Comparison of ENCODE assay signal across 8 cellular contexts in genomic region chr2:207619764-207620203, GRCh38. TPM values are rescaled to one million over a fixed set of nuclear protein-coding genes. Genes with fewer than 3 reads are reported as not detected.
DNase-seq lines count a peak whose midpoint lies in the region; ATAC-seq and TF ChIP-seq lines count a peak whose summit lies in the region.

No MANE protein-coding gene starts in this region.

- H3K9me3 Mint-ChIP-seq in activated CD4-positive, alpha-beta memory T cell treated with anti-CD3 and anti-CD28 coated beads, Interleukin-2, amount 10 ng/mL, durations not matched to agents 7 days and 5 days, result no peaks in the 10 kb centered on the region

- H3F3A ChIP-seq in GM23248 (ENCODE audit: insufficient read depth), result peaks cover 27% of the 10 kb centered on the region

- peak overlapping the region in 3 of 10 experiments; percentile 4 to 28 (median 6); a peak in 3 of 20 replicates for H3K4me3 ChIP-seq in BLaER1 treated with 17β-estradiol and CSF1 and Interleukin-3, amounts not matched to agents 10 nM and 100 nM
- H3K4me3 ChIP-seq in GM23248, result no peak overlapping the region
- H3K4me3 ChIP-seq in SJCRH30, result no peak overlapping the region
- H3K4me3 ChIP-seq in ovary, result no peak overlapping the region

- in situ Hi-C loops in GM23248 (cut with MboI), result no loop called here

- no peak for TF ChIP-seq CTCF in ovary (IDR thresholded peaks at IDR 0.05)

- CTCF ChIA-PET in activated CD4-positive, alpha-beta memory T cell treated with anti-CD3 and anti-CD28 coated beads, Interleukin-2, amount 10 ng/mL, durations not matched to agents 7 days and 5 days (lab: Charles Lee), result no interaction called here

- no peaks in the 10 kb centered on the region for H3K9me2 ChIP-seq in GM23248 (ENCODE audit: insufficient read depth)

- no peak for TF ChIP-seq POLR2A in ovary (IDR thresholded peaks at IDR 0.05)

- H3K36me3 ChIP-seq in BLaER1 treated with 17β-estradiol and CSF1 and Interleukin-3, amounts not matched to agents 10 nM and 100 nM, result peaks cover 30 to 74% (median 61%) of the 10 kb centered on the region in 11 experiments
- H3K36me3 ChIP-seq in GM23248 (ENCODE audit: low read depth) (0 out of 2 replicates have a peak, but pooled peaks cover 2% of the 10 kb centered on the region), SJCRH30 (peaks cover 3% of the 10 kb centered on the region; the same call in 1 of the 2 replicates), ovary (no peaks in the 10 kb centered on the region)

- peak overlapping the region; percentile 43 to 99 (median 86) for H3K4me2 ChIP-seq in BLaER1 treated with 17β-estradiol and CSF1 and Interleukin-3, amounts not matched to agents 10 nM and 100 nM
- no peak overlapping the region for H3K4me2 ChIP-seq in GM23248 (ENCODE audit: unreplicated experiment)

- H3K27ac Mint-ChIP-seq in activated CD4-positive, alpha-beta memory T cell treated with anti-CD3 and anti-CD28 coated beads, Interleukin-2, amount 10 ng/mL, durations not matched to agents 7 days and 5 days, result peak overlapping the region; percentile 68

- H3K4me1 Mint-ChIP-seq in activated CD4-positive, alpha-beta memory T cell treated with anti-CD3 and anti-CD28 coated beads, Interleukin-2, amount 10 ng/mL, durations not matched to agents 7 days and 5 days, result peaks cover 46% of the 10 kb centered on the region

- peak overlapping the region; percentile 63 to 76 (median 71) for H3K27ac ChIP-seq in BLaER1 treated with 17β-estradiol and CSF1 and Interleukin-3, amounts not matched to agents 10 nM and 100 nM
- H3K27ac ChIP-seq in GM23248 (no peak overlapping the region), SJCRH30 (no peak overlapping the region), ovary (no peak overlapping the region)

- H3K9me3 ChIP-seq in BLaER1 treated with 17β-estradiol and CSF1 and Interleukin-3, amounts not matched to agents 10 nM and 100 nM (replicated peaks in 1 of 11), result no peaks in the 10 kb centered on the region
- H3K9me3 ChIP-seq in GM23248 (ENCODE audit: low read depth), result no peaks in the 10 kb centered on the region
- no peaks in the 10 kb centered on the region for H3K9me3 ChIP-seq in SJCRH30 (replicated peaks)
- no peaks in the 10 kb centered on the region for H3K9me3 ChIP-seq in ovary

- no peaks in the 10 kb centered on the region for H3K27me3 ChIP-seq in BLaER1 treated with 17β-estradiol and CSF1 and Interleukin-3, amounts not matched to agents 10 nM and 100 nM
- H3K27me3 ChIP-seq in GM23248 (replicated peaks; ENCODE audit: insufficient read depth), result no peaks in the 10 kb centered on the region
- H3K27me3 ChIP-seq in SJCRH30, result no peaks in the 10 kb centered on the region
- H3K27me3 ChIP-seq in ovary, result no peaks in the 10 kb centered on the region

- intact Hi-C loops in ovary (cut with DNase I), result loop anchor here in 3 of 4 donors (10.0 kb wide), 2 partner anchors 85 to 95 kb away; partner anchors contain the start of gene CREB1 (in 1 of the 3)

- H3K4me3 Mint-ChIP-seq in activated CD4-positive, alpha-beta memory T cell treated with anti-CD3 and anti-CD28 coated beads, Interleukin-2, amount 10 ng/mL, durations not matched to agents 7 days and 5 days, result no peak overlapping the region

- H3K36me3 Mint-ChIP-seq in activated CD4-positive, alpha-beta memory T cell treated with anti-CD3 and anti-CD28 coated beads, Interleukin-2, amount 10 ng/mL, durations not matched to agents 7 days and 5 days (ENCODE audit: low read depth), result peaks cover 51% of the 10 kb centered on the region

- ATAC-seq in GM19455 (IDR thresholded peaks at IDR 0.05; ENCODE audit: unreplicated experiment) (peak; percentile 27), HG03442 (IDR thresholded peaks at IDR 0.05; ENCODE audit: unreplicated experiment) (peak; percentile 39)

- TF ChIP-seq EP300 in ovary (IDR thresholded peaks at IDR 0.05), result no peak

- peaks cover 10% of the 10 kb centered on the region; the same call in 1 of the 2 replicates for H3K79me2 ChIP-seq in GM23248 (ENCODE audit: insufficient read depth)

- H3K4me1 ChIP-seq in BLaER1 treated with 17β-estradiol and CSF1 and Interleukin-3, amounts not matched to agents 10 nM and 100 nM, result peaks cover 52 to 68% (median 57%) of the 10 kb centered on the region in 10 experiments
- H3K4me1 ChIP-seq in GM23248 (ENCODE audit: insufficient read depth) (peaks cover 34% of the 10 kb centered on the region), SJCRH30 (no peaks in the 10 kb centered on the region), ovary (ENCODE audit: insufficient read depth) (peaks cover 9% of the 10 kb centered on the region)

- no peaks in the 10 kb centered on the region; a peak in 1 of 22 replicates for H4K20me1 ChIP-seq in BLaER1 treated with 17β-estradiol and CSF1 and Interleukin-3, amounts not matched to agents 10 nM and 100 nM
- no peaks in the 10 kb centered on the region for H4K20me1 ChIP-seq in GM23248 (ENCODE audit: insufficient read depth)

- H3K27me3 Mint-ChIP-seq in activated CD4-positive, alpha-beta memory T cell treated with anti-CD3 and anti-CD28 coated beads, Interleukin-2, amount 10 ng/mL, durations not matched to agents 7 days and 5 days, result no peaks in the 10 kb centered on the region

- WGBS in GM23248 (ENCODE audit: low coverage in 1 of 2, low lambda C conversion rate in 2 of 2, missing lambda C conversion rate in 2 of 2), 2 experiments, result 63 to 65% methylated on average over 4 of the region's 4 CpGs
- WGBS in ovary, 3 donors, result 72 to 76% (median 74%) methylated on average over 4 of the region's 4 CpGs

- POLR2A ChIA-PET in activated CD4-positive, alpha-beta memory T cell treated with anti-CD3 and anti-CD28 coated beads, Interleukin-2, amount 10 ng/mL, durations not matched to agents 7 days and 5 days (lab: Charles Lee), result interaction anchor here (0.7 to 1.0 kb wide), 2 partner anchors 89 to 90 kb away, joined by 3 read pairs; partner anchors contain the start of gene CREB1

- no peak overlapping the region for H2AFZ ChIP-seq in GM23248

- H3K9ac ChIP-seq in BLaER1 treated with 17β-estradiol and CSF1 and Interleukin-3, amounts not matched to agents 10 nM and 100 nM, result peak overlapping the region; percentile 4 to 71 (median 42); a peak in 16 of 22 replicates
- no peak overlapping the region for H3K9ac ChIP-seq in GM23248

- no peak for DNase-seq in activated CD4-positive, alpha-beta memory T cell treated with anti-CD3 and anti-CD28 coated beads, Interleukin-2, amount 10 ng/mL, durations not matched to agents 7 days and 5 days
- DNase-seq in GM23248 (no peak), SJCRH30 (no peak), NCI-H446 (lab: John Stamatoyannopoulos, UW) (no peak), ovary (no peak)

RNA-seq across cellular contexts. Expression of gene METTL21A, which starts 5.4 kb away (rescaled TPM):
- total RNA-seq in activated CD4-positive, alpha-beta memory T cell treated with anti-CD3 and anti-CD28 coated beads, Interleukin-2, amount 10 ng/mL, durations not matched to agents 7 days and 5 days, result 10 to 100 TPM; 13.6 to 15.7 TPM
- total RNA-seq in GM23248 (2014; rRNA removed; shearing (Covaris generic)), result 22.0 and 23.3 TPM in 2 replicates
- polyA plus RNA-seq in GM23248 (2016; fragmentation: Nextera tagmentation; extraction: Ambion mirVana), result 21.3 and 22.0 TPM in 2 replicates
- 20.6 and 26.5 TPM in 2 replicates for total RNA-seq in SJCRH30 (2014; rRNA removed; shearing (Covaris generic))
- 10 to 100 TPM in 5 of 7 donors, 1 to 10 TPM in 2; 8.3 to 32.9 (median 11.2) TPM for total RNA-seq in ovary
- polyA plus RNA-seq in ovary, result 10 to 100 TPM; 12.2 to 16.7 TPM

Comparison
In these comparisons a context has a peak if more than half of its experiments do, and no peak if none do; other contexts are left out.
1. H3K27ac ChIP-seq: peak in BLaER1 treated with 17β-estradiol and CSF1 and Interleukin-3, amounts not matched to agents 10 nM and 100 nM (11 of 11); none in GM23248 (single experiment), SJCRH30 (single experiment) and ovary (0 of 2).